Comparison of ENCODE assay signal across 8 cellular contexts in the genomic region with DNA sequence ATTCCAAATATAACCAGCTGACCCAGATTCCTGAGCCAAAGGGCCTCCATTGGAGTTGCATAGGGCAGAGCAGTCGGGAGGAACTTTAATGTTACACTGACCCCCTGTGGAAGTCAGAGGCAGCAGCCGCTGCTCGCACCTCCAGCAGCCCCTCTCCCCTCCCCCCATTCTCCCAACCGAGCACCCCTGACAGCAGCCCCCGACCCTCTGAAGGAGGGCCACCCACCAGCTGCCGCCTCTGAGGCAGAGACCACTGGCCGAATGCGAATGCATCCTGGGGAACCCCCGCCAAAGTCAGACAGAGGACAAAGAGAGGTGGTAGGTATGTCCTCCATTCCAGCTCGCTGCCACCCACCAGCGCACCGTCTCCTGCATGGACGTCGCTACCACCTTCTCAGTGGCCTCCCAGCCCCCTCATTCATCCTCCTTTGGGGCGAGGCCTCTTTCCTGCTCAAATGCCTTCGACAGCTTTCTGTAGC.
DNase-seq lines count a peak whose midpoint lies in the region; ATAC-seq and TF ChIP-seq lines count a peak whose summit lies in the region.

No MANE protein-coding gene starts in this region.

- DNase-seq in stimulated activated CD4-positive, alpha-beta T cell treated with anti-CD3 and anti-CD28 coated beads, Interleukin-2, amount 100 ng/mL, for 48 hours, result peak; percentile 7 to 16
- DNase-seq in stimulated activated CD4-positive, alpha-beta T cell treated with anti-CD3 and anti-CD28 coated beads, Interleukin-4, amount 100 ng/mL, for 1 hour, result no peak
- DNase-seq in MG63 (peak; percentile 28), UCSD-AML1 (lab: John Stamatoyannopoulos, UW; ENCODE audit: unreplicated experiment) (peak; percentile 37), left ventricle myocardium inferior (no peak), gastrocnemius medialis (no peak), natural killer cell (no peak)

- H3K9me3 Mint-ChIP-seq in natural killer cell, result no peaks in the 10 kb centered on the region

- intact Hi-C loops in left ventricle myocardium inferior (cut with micrococcal nuclease) (no loop called here), gastrocnemius medialis (cut with DNase I; ENCODE audit: low total_unique reads) (loop anchor here (2.0 to 5.0 kb wide), 2 partner anchors 128 to 388 kb away; no protein-coding TSS in a partner anchor), natural killer cell (cut with micrococcal nuclease) (no loop called here)

- TF ChIP-seq POLR2A in gastrocnemius medialis (IDR thresholded peaks at IDR 0.05), result no peak

- H3K27me3 Mint-ChIP-seq in natural killer cell (ENCODE audit: low read depth in 2 of 2), result peaks cover 0 to 3% of the 10 kb centered on the region in 2 donors

- TF ChIP-seq CTCF in left ventricle myocardium inferior (IDR thresholded peaks at IDR 0.05; ENCODE audit: borderline replicate concordance), result peak; percentile 73
- TF ChIP-seq CTCF in gastrocnemius medialis (IDR thresholded peaks at IDR 0.05 in 4 of 5, conservative IDR thresholded peaks at IDR 0.05 in 1 of 5), result peak; percentile 37 to 69 (median 55)
- TF ChIP-seq CTCF in natural killer cell (IDR thresholded peaks at IDR 0.05), result no peak

- in situ Hi-C loops in gastrocnemius medialis (cut with MboI; ENCODE audit: low sequenced_read_pairs in 4 of 4), result loop anchor here in 1 of 4 donors (25.0 kb wide), 1 partner anchor 387 kb away; no protein-coding TSS in a partner anchor

- H3K9me3 ChIP-seq in MG63, result no peaks in the 10 kb centered on the region
- no peaks in the 10 kb centered on the region for H3K9me3 ChIP-seq in left ventricle myocardium inferior (replicated peaks)
- no peaks in the 10 kb centered on the region for H3K9me3 ChIP-seq in gastrocnemius medialis

- ATAC-seq in gastrocnemius medialis, result peak; percentile 42 to 68
- ATAC-seq in natural killer cell, result no peak
- no peak for ATAC-seq in GM19324 (IDR thresholded peaks at IDR 0.05; ENCODE audit: low FRiP score, unreplicated experiment)

- no peak overlapping the region for H3K4me3 Mint-ChIP-seq in natural killer cell

- H3K4me1 ChIP-seq in left ventricle myocardium inferior, result peaks cover 4% of the 10 kb centered on the region
- H3K4me1 ChIP-seq in gastrocnemius medialis, result no peaks in the 10 kb centered on the region

- H3K27ac Mint-ChIP-seq in natural killer cell, result no peak overlapping the region

- H3K27me3 ChIP-seq in MG63 (no peaks in the 10 kb centered on the region), left ventricle myocardium inferior (ENCODE audit: low read depth) (no peaks in the 10 kb centered on the region), gastrocnemius medialis (no peaks in the 10 kb centered on the region)

- H3K27ac ChIP-seq in left ventricle myocardium inferior (replicated peaks) (no peak overlapping the region), gastrocnemius medialis (no peak overlapping the region)

- H3K4me3 ChIP-seq in MG63 (no peak overlapping the region), left ventricle myocardium inferior (no peak overlapping the region), gastrocnemius medialis (no peak overlapping the region)

- H3K36me3 Mint-ChIP-seq in natural killer cell, result no peaks in the 10 kb centered on the region

- peaks cover 0 to 8% of the 10 kb centered on the region in 2 donors for H3K4me1 Mint-ChIP-seq in natural killer cell

- H3K36me3 ChIP-seq in MG63 (no peaks in the 10 kb centered on the region), left ventricle myocardium inferior (no peaks in the 10 kb centered on the region), gastrocnemius medialis (no peaks in the 10 kb centered on the region)

Comparison
In these comparisons a context has a peak if more than half of its experiments do, and no peak if none do; other contexts are left out.
1. DNase-seq: peak in stimulated activated CD4-positive, alpha-beta T cell treated with anti-CD3 and anti-CD28 coated beads, Interleukin-2, amount 100 ng/mL, for 48 hours (2 of 2), MG63 (single experiment) and UCSD-AML1 (single experiment); none in stimulated activated CD4-positive, alpha-beta T cell treated with anti-CD3 and anti-CD28 coated beads, Interleukin-4, amount 100 ng/mL, for 1 hour (single experiment), left ventricle myocardium inferior (single experiment), gastrocnemius medialis (0 of 2) and natural killer cell (single experiment).
2. ATAC-seq: peak in gastrocnemius medialis (2 of 2); none in natural killer cell (0 of 3) and GM19324 (single experiment).